27 cellular contexts compared by ENCODE assay signal in the genomic region with DNA sequence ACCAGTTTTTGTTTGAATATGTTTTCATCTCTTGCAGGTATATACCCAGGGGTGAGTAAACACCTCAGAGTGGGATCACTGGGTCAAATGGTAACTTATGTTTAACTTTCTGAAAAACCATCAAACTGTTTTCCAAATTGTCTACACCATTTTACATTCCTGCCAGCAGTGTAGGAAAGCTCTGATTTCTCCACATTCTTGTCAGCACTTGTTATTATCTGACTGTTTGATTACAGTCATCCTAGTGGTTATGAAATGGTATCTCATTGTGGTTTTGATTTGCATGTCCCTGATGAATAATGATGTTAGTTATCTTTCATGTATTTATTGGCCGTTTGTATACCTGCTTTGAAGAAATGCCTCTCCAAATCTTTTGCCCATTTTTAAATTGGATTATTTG. TPM values are rescaled to one million over a fixed set of nuclear protein-coding genes. Genes with fewer than 3 reads are reported as not detected.
A peak's percentile ranks its signal among the peaks of the same experiment; 100 is the strongest.
DNase-seq lines count a peak whose midpoint lies in the region; ATAC-seq, FAIRE-seq and TF ChIP-seq lines count a peak whose summit lies in the region.
"Had no signal": no experiment of that assay in that cellular context is flagged by ENCODE, and none has a peak within 500 bp of the region (broad histone marks: within the 10 kb centered on the region; RNA-seq: fewer than 3 reads in every experiment).

No MANE protein-coding gene starts in this region.

- H3K4me1 Mint-ChIP-seq in activated naive CD8-positive, alpha-beta T cell treated with anti-CD3 and anti-CD28 coated beads, Interleukin-2, amount 50 U/mL, for 24 hours: no peaks in the 10 kb centered on the region
- H3K4me1 Mint-ChIP-seq in endodermal cell: no peaks in the 10 kb centered on the region
- H3K4me1 Mint-ChIP-seq: CD14-positive monocyte; CD8-positive, alpha-beta memory T cell had no signal

- H3K9ac ChIP-seq in endodermal cell (ENCODE audit: extremely low read depth, low read length, poor library complexity, severe bottlenecking): no peak overlapping the region

- 67% methylated on average over 1 of the region's 1 CpG; no CpG with 5 or more reads in 1 of the 2 experiments for WGBS in endodermal cell (ENCODE audit: insufficient coverage in 1 of 2, insufficient read length in 1 of 2), 2 experiments

- no peak overlapping the region for H3K4me3 Mint-ChIP-seq in activated naive CD8-positive, alpha-beta T cell treated with anti-CD3 and anti-CD28 coated beads, Interleukin-2, amount 50 U/mL, for 24 hours
- no peak overlapping the region for H3K4me3 Mint-ChIP-seq in endodermal cell
- H3K4me3 Mint-ChIP-seq: CD14-positive monocyte; CD8-positive, alpha-beta memory T cell had no signal

- H3K4me1 ChIP-seq in gastrocnemius medialis (peaks cover 7 to 8% of the 10 kb centered on the region in 2 donors), endodermal cell (ENCODE audit: control insufficient read depth, insufficient read depth, low read length) (no peaks in the 10 kb centered on the region)
- H3K4me1 ChIP-seq: BE2C had no signal

- no peak for TF ChIP-seq POLR2A in gastrocnemius medialis (IDR thresholded peaks at IDR 0.05)

- intact Hi-C loops in gastrocnemius medialis (cut with DNase I; ENCODE audit: low total_unique reads): no loop called here

- no peak overlapping the region for H3K4me3 ChIP-seq in bronchial epithelial cell (ENCODE audit: low read depth, low read length)
- H3K4me3 ChIP-seq in gastrocnemius medialis: no peak overlapping the region
- H3K4me3 ChIP-seq in endodermal cell (ENCODE audit: low read length): no peak overlapping the region
- H3K4me3 ChIP-seq: SK-N-MC had no signal

- no peaks in the 10 kb centered on the region for H3K9me3 ChIP-seq in gastrocnemius medialis
- peaks cover 10% of the 10 kb centered on the region for H3K9me3 ChIP-seq in endodermal cell (ENCODE audit: control insufficient read depth, low read length)
- H3K9me3 ChIP-seq: BE2C had no signal

- peaks cover 9% of the 10 kb centered on the region for H3K9me3 Mint-ChIP-seq in activated naive CD8-positive, alpha-beta T cell treated with anti-CD3 and anti-CD28 coated beads, Interleukin-2, amount 50 U/mL, for 24 hours
- peaks cover 11% of the 10 kb centered on the region for H3K9me3 Mint-ChIP-seq in endodermal cell

- no peak for FAIRE-seq in bronchial epithelial cell (lab: Jason Lieb, UNC)
- FAIRE-seq: GM12891, H1 had no signal

- in situ Hi-C loops in gastrocnemius medialis (cut with MboI; ENCODE audit: low sequenced_read_pairs in 4 of 4): no loop called here

- DNase-seq in HCEC 1CT: peak; percentile 16
- DNase-seq in NCI-H526 treated with DMSO at 0.1 percent for 48 hours (lab: John Stamatoyannopoulos, UW): peak; percentile 33
- DNase-seq in bronchial epithelial cell (ENCODE audit: low read depth): peak; percentile 93
- DNase-seq in gastrocnemius medialis: no peak
- DNase-seq in activated naive CD8-positive, alpha-beta T cell treated with anti-CD3 and anti-CD28 coated beads, Interleukin-2, amount 50 U/mL, for 24 hours: no peak
- no peak for DNase-seq in mesenteric fat pad (ENCODE audit: low spot score)
- no peak for DNase-seq in endodermal cell
- DNase-seq: BE2C; CD8-positive, alpha-beta memory T cell; DMS 273 treated with DMSO at 0.1 percent for 48 hours; DMS79; EL; GF-D8; Karpas-422; NCI-H2029; NCI-H446 treated with DMSO at 0.1 percent for 48 hours; NCI-H69; SHP77 treated with DMSO at 0.1 percent for 48 hours had no signal

- TF ChIP-seq CTCF in bronchial epithelial cell (IDR thresholded peaks at IDR 0.05; ENCODE audit: insufficient read depth, low read length, severe bottlenecking): peak; percentile 34
- TF ChIP-seq CTCF in gastrocnemius medialis (IDR thresholded peaks at IDR 0.05 in 4 of 5, conservative IDR thresholded peaks at IDR 0.05 in 1 of 5): no peak
- TF ChIP-seq CTCF in endodermal cell (conservative IDR thresholded peaks at IDR 0.05): no peak

- no peaks in the 10 kb centered on the region for H3K27me3 Mint-ChIP-seq in activated naive CD8-positive, alpha-beta T cell treated with anti-CD3 and anti-CD28 coated beads, Interleukin-2, amount 50 U/mL, for 24 hours
- peaks cover 21% of the 10 kb centered on the region for H3K27me3 Mint-ChIP-seq in endodermal cell (ENCODE audit: insufficient read depth)

- ATAC-seq in gastrocnemius medialis (no peak), HG03025 (IDR thresholded peaks at IDR 0.05; ENCODE audit: low FRiP score, unreplicated experiment) (no peak)
- no peak for ATAC-seq in activated naive CD8-positive, alpha-beta T cell treated with anti-CD3 and anti-CD28 coated beads, Interleukin-2, amount 50 U/mL, for 24 hours
- ATAC-seq: HCT116, Panc1 had no signal

- no peaks in the 10 kb centered on the region for H3K36me3 ChIP-seq in bronchial epithelial cell (ENCODE audit: control insufficient read depth, insufficient read depth, low read length)
- no peaks in the 10 kb centered on the region for H3K36me3 ChIP-seq in gastrocnemius medialis
- H3K36me3 ChIP-seq in endodermal cell (ENCODE audit: control insufficient read depth, insufficient read depth, low read length): no peaks in the 10 kb centered on the region
- H3K36me3 ChIP-seq: BE2C had no signal

- no peaks in the 10 kb centered on the region for H3K36me3 Mint-ChIP-seq in activated naive CD8-positive, alpha-beta T cell treated with anti-CD3 and anti-CD28 coated beads, Interleukin-2, amount 50 U/mL, for 24 hours (ENCODE audit: low read depth)
- H3K36me3 Mint-ChIP-seq in endodermal cell (ENCODE audit: low read depth): no peaks in the 10 kb centered on the region
- H3K36me3 Mint-ChIP-seq: CD14-positive monocyte had no signal

- no peak overlapping the region for H3K27ac Mint-ChIP-seq in activated naive CD8-positive, alpha-beta T cell treated with anti-CD3 and anti-CD28 coated beads, Interleukin-2, amount 50 U/mL, for 24 hours
- H3K27ac Mint-ChIP-seq in endodermal cell: no peak overlapping the region
- H3K27ac Mint-ChIP-seq: CD8-positive, alpha-beta memory T cell had no signal

- no peaks in the 10 kb centered on the region for H3K27me3 ChIP-seq in bronchial epithelial cell (ENCODE audit: control insufficient read depth, insufficient read depth, low read length)
- H3K27me3 ChIP-seq in gastrocnemius medialis: no peaks in the 10 kb centered on the region
- H3K27me3 ChIP-seq in endodermal cell (ENCODE audit: control insufficient read depth, insufficient read depth, low read length, poor library complexity, severe bottlenecking): peaks cover 7% of the 10 kb centered on the region

- H3K27ac ChIP-seq in gastrocnemius medialis: peak overlapping the region; percentile 92 to 99 (median 96)
- no peak overlapping the region for H3K27ac ChIP-seq in endodermal cell (ENCODE audit: low read depth, low read length)
- H3K27ac ChIP-seq: HL-60, RWPE1, SK-N-MC had no signal

RNA-seq across cellular contexts. Expression of gene FSD2, which starts 13.8 kb away (rescaled TPM):
- total RNA-seq in bronchial epithelial cell (not detected in 2 replicates), gastrocnemius medialis (10 to 100 TPM in 1 of 4 donors, 1 to 10 TPM in 3; 3.9 to 18.5 (median 6.6) TPM), mesenteric fat pad (not detected), endodermal cell (not detected)
- polyA plus RNA-seq in endodermal cell (2013, experiment 1 of 2): not detected
- polyA plus RNA-seq in endodermal cell (2013, experiment 2 of 2): not detected
- total RNA-seq: CD8-positive, alpha-beta memory T cell; H1 had no signal

RNA-seq across cellular contexts. Expression of gene WHAMM, which starts 17.4 kb away (rescaled TPM):
- total RNA-seq in bronchial epithelial cell: 3.2 and 4.0 TPM in 2 replicates
- total RNA-seq in gastrocnemius medialis: 10 to 100 TPM; 14.1 to 22.1 (median 21.8) TPM
- 7.8 TPM for total RNA-seq in mesenteric fat pad
- 1 to 10 TPM; 3.7 to 4.4 TPM for total RNA-seq in endodermal cell
- polyA plus RNA-seq in endodermal cell (2013, experiment 1 of 2): 3.3 TPM
- 4.1 TPM for polyA plus RNA-seq in endodermal cell (2013, experiment 2 of 2)

Comparison
In these comparisons a context has a peak if more than half of its experiments do, and no peak if none do; other contexts are left out.
1. DNase-seq: peak in HCEC 1CT (single experiment), NCI-H526 treated with DMSO at 0.1 percent for 48 hours (single experiment) and bronchial epithelial cell (single experiment); none in gastrocnemius medialis (0 of 2), activated naive CD8-positive, alpha-beta T cell treated with anti-CD3 and anti-CD28 coated beads, Interleukin-2, amount 50 U/mL, for 24 hours (single experiment), mesenteric fat pad (single experiment) and endodermal cell (single experiment).